Comparison of ENCODE assay signal across 11 cellular contexts in genomic region chr21:42188663-42189062, GRCh38. TPM values are rescaled to one million over a fixed set of nuclear protein-coding genes. Genes with fewer than 3 reads are reported as not detected.
A peak's percentile ranks its signal among the peaks of the same experiment; 100 is the strongest.
DNase-seq lines count a peak whose midpoint lies in the region; ATAC-seq and TF ChIP-seq lines count a peak whose summit lies in the region.
"Had no signal": no experiment of that assay in that cellular context is flagged by ENCODE, and none has a peak within 500 bp of the region (broad histone marks: within the 10 kb centered on the region; RNA-seq: fewer than 3 reads in every experiment).

No MANE protein-coding gene starts in this region.

- H3K27ac ChIP-seq in OCI-LY7 (ENCODE audit: low read depth, low read length, poor library complexity, severe bottlenecking): peak overlapping the region; percentile 98

- peaks cover 80% of the 10 kb centered on the region for H3K4me1 Mint-ChIP-seq in activated T-cell treated with anti-CD3 and anti-CD28 coated beads, Interleukin-2, amount 50 U/mL, for 72 hours (ENCODE audit: low read depth)
- no peaks in the 10 kb centered on the region for H3K4me1 Mint-ChIP-seq in immature natural killer cell
- H3K4me1 Mint-ChIP-seq in stimulated activated naive CD8-positive, alpha-beta T cell treated with anti-CD3 and anti-CD28 coated beads, Interleukin-15, amount 100 ng/mL, for 72 hours: peaks cover 81% of the 10 kb centered on the region

- no peaks in the 10 kb centered on the region for H4K20me1 ChIP-seq in OCI-LY7 (ENCODE audit: insufficient read depth, low read length)

- H3K4me1 ChIP-seq in OCI-LY7 (ENCODE audit: insufficient read depth, low read length, poor library complexity, severe bottlenecking): peaks cover 73% of the 10 kb centered on the region

- H3K27me3 Mint-ChIP-seq in activated T-cell treated with anti-CD3 and anti-CD28 coated beads, Interleukin-2, amount 50 U/mL, for 72 hours (ENCODE audit: low read depth): no peaks in the 10 kb centered on the region
- peaks cover 9 to 20% (median 17%) of the 10 kb centered on the region in 3 donors for H3K27me3 Mint-ChIP-seq in immature natural killer cell (ENCODE audit: low read depth in 3 of 3)
- H3K27me3 Mint-ChIP-seq in stimulated activated naive CD8-positive, alpha-beta T cell treated with anti-CD3 and anti-CD28 coated beads, Interleukin-15, amount 100 ng/mL, for 72 hours: no peaks in the 10 kb centered on the region

- H3K9me3 ChIP-seq in OCI-LY7 (ENCODE audit: low read length): peaks cover 31% of the 10 kb centered on the region; the same call in 1 of the 2 replicates

- H3K4me2 ChIP-seq in OCI-LY7 (ENCODE audit: low read length): peak overlapping the region; percentile 80

- H3K27ac Mint-ChIP-seq in activated T-cell treated with anti-CD3 and anti-CD28 coated beads, Interleukin-2, amount 50 U/mL, for 72 hours: peak overlapping the region; percentile 36
- peak overlapping the region; percentile 96 to 97 (median 96) for H3K27ac Mint-ChIP-seq in immature natural killer cell
- peak overlapping the region; percentile 37 to 97 for H3K27ac Mint-ChIP-seq in stimulated activated naive CD8-positive, alpha-beta T cell treated with anti-CD3 and anti-CD28 coated beads, Interleukin-15, amount 100 ng/mL, for 72 hours

- no peaks in the 10 kb centered on the region for H3K9me2 ChIP-seq in OCI-LY7 (ENCODE audit: insufficient read depth, low read length)

- CTCF ChIA-PET in OCI-LY7 (lab: Charles Lee; ENCODE audit: unreplicated experiment): interaction anchor here (1.5 to 2.3 kb wide), 3 partner anchors 12 to 70 kb away, joined by 3 to 8 read pairs (median 6); no protein-coding TSS in a partner anchor

- no peak for DNase-seq in activated T-cell treated with anti-CD3 and anti-CD28 coated beads, Interleukin-2, amount 50 U/mL, for 72 hours
- no peak for DNase-seq in activated T-cell treated with anti-CD3 and anti-CD28 coated beads, Interleukin-2, amount 50 U/mL, for 1 hour
- DNase-seq in OCI-LY7 (ENCODE audit: low spot score) (peak; percentile 56), immature natural killer cell (no peak), hepatic stellate cell (ENCODE audit: low spot score) (no peak), mesenteric fat pad (ENCODE audit: low spot score) (no peak)
- no peak for DNase-seq in stimulated activated naive CD8-positive, alpha-beta T cell treated with anti-CD3 and anti-CD28 coated beads, Interleukin-15, amount 100 ng/mL, for 72 hours
- DNase-seq: DMS79, NCI-H187, NCI-H82 had no signal

- POLR2A ChIA-PET in OCI-LY7 (lab: Charles Lee): interaction anchor here (0.6 to 3.7 kb wide), 16 partner anchors 10 to 348 kb away, joined by 3 to 28 read pairs (median 8); no protein-coding TSS in a partner anchor

- TF ChIP-seq CTCF in OCI-LY7 (conservative IDR thresholded peaks at IDR 0.05; ENCODE audit: low read length): no peak

- no peak for ATAC-seq in activated T-cell treated with anti-CD3 and anti-CD28 coated beads, Interleukin-2, amount 50 U/mL, for 72 hours (replicated peaks in 1 of 2)
- ATAC-seq in stimulated activated naive CD8-positive, alpha-beta T cell treated with anti-CD3 and anti-CD28 coated beads, Interleukin-15, amount 100 ng/mL, for 72 hours: no peak
- no peak for ATAC-seq in HG03342 (IDR thresholded peaks at IDR 0.05; ENCODE audit: unreplicated experiment)

- TSS peak; percentile 86 for BruUV-seq in OCI-LY7 (replicated peaks; lab: Mats Ljungman, UMichigan)

- peak overlapping the region; percentile 64; the same call in 1 of the 2 replicates for H2AFZ ChIP-seq in OCI-LY7 (ENCODE audit: low read length)

- no peaks in the 10 kb centered on the region for H3K79me2 ChIP-seq in OCI-LY7 (ENCODE audit: insufficient read depth, low read depth, low read length)

- peaks cover 14% of the 10 kb centered on the region; the same call in 1 of the 2 replicates for H3K36me3 ChIP-seq in OCI-LY7 (ENCODE audit: insufficient read depth, low read length)

- H3K4me3 ChIP-seq in OCI-LY7 (ENCODE audit: low read depth, low read length, poor library complexity, severe bottlenecking): peak overlapping the region; percentile 49

- H3K36me3 Mint-ChIP-seq in activated T-cell treated with anti-CD3 and anti-CD28 coated beads, Interleukin-2, amount 50 U/mL, for 72 hours (ENCODE audit: insufficient read depth in 2 of 2): peaks cover 7 to 16% of the 10 kb centered on the region in 2 donors
- H3K36me3 Mint-ChIP-seq in immature natural killer cell: no peaks in the 10 kb centered on the region

- intact Hi-C loops in OCI-LY7 (cut with micrococcal nuclease; ENCODE audit: unreplicated experiment): loop anchor here (1.0 to 2.0 kb wide), 4 partner anchors 32 to 70 kb away; no protein-coding TSS in a partner anchor

- peak overlapping the region; percentile 18 to 70 for H3K4me3 Mint-ChIP-seq in activated T-cell treated with anti-CD3 and anti-CD28 coated beads, Interleukin-2, amount 50 U/mL, for 72 hours
- H3K4me3 Mint-ChIP-seq in immature natural killer cell: peak overlapping the region; percentile 74 to 88 (median 82)
- H3K4me3 Mint-ChIP-seq in stimulated activated naive CD8-positive, alpha-beta T cell treated with anti-CD3 and anti-CD28 coated beads, Interleukin-15, amount 100 ng/mL, for 72 hours: peak overlapping the region; percentile 43 to 72

- H3K9me3 Mint-ChIP-seq in activated T-cell treated with anti-CD3 and anti-CD28 coated beads, Interleukin-2, amount 50 U/mL, for 72 hours: peaks cover 7 to 10% of the 10 kb centered on the region in 2 donors
- H3K9me3 Mint-ChIP-seq in immature natural killer cell: no peaks in the 10 kb centered on the region
- peaks cover 16% of the 10 kb centered on the region in 2 donors for H3K9me3 Mint-ChIP-seq in stimulated activated naive CD8-positive, alpha-beta T cell treated with anti-CD3 and anti-CD28 coated beads, Interleukin-15, amount 100 ng/mL, for 72 hours

RNA-seq across cellular contexts. Expression of gene ABCG1, which starts 30.3 kb away (rescaled TPM):
- total RNA-seq in activated T-cell treated with anti-CD3 and anti-CD28 coated beads, Interleukin-2, amount 50 U/mL, for 72 hours: 10 to 100 TPM; 53.1 to 55.5 TPM
- total RNA-seq in OCI-LY7 (2014; rRNA removed; shearing (Covaris generic)): 13.2 and 16.7 TPM in 2 replicates
- 17.3 and 18.8 TPM in 2 replicates for total RNA-seq in OCI-LY7 (2022)
- polyA plus RNA-seq in immature natural killer cell: 10 to 100 TPM in 1 of 3 donors, 1 to 10 TPM in 2; 4.3 to 10.9 (median 8.2) TPM
- total RNA-seq in mesenteric fat pad: 25.9 TPM

Comparison
In these comparisons a context has a peak if more than half of its experiments do, and no peak if none do; other contexts are left out.
1. H3K27ac Mint-ChIP-seq: peak in every context shown above with its lines; median percentile 96 in immature natural killer cell; 67 in stimulated activated naive CD8-positive, alpha-beta T cell treated with anti-CD3 and anti-CD28 coated beads, Interleukin-15, amount 100 ng/mL, for 72 hours; 36 in activated T-cell treated with anti-CD3 and anti-CD28 coated beads, Interleukin-2, amount 50 U/mL, for 72 hours.